1 cellular context compared by ENCODE assay signal in genomic region chr1:221839794-221840395, GRCh38.
TF ChIP-seq lines count a peak whose summit lies in the region.

No MANE protein-coding gene starts in this region.

TF ChIP-seq in GM23338, 12 proteins besides CTCF, POLR2A, EP300 and RAD21 (continued from another document):
- TF ChIP-seq, protein P1, sequence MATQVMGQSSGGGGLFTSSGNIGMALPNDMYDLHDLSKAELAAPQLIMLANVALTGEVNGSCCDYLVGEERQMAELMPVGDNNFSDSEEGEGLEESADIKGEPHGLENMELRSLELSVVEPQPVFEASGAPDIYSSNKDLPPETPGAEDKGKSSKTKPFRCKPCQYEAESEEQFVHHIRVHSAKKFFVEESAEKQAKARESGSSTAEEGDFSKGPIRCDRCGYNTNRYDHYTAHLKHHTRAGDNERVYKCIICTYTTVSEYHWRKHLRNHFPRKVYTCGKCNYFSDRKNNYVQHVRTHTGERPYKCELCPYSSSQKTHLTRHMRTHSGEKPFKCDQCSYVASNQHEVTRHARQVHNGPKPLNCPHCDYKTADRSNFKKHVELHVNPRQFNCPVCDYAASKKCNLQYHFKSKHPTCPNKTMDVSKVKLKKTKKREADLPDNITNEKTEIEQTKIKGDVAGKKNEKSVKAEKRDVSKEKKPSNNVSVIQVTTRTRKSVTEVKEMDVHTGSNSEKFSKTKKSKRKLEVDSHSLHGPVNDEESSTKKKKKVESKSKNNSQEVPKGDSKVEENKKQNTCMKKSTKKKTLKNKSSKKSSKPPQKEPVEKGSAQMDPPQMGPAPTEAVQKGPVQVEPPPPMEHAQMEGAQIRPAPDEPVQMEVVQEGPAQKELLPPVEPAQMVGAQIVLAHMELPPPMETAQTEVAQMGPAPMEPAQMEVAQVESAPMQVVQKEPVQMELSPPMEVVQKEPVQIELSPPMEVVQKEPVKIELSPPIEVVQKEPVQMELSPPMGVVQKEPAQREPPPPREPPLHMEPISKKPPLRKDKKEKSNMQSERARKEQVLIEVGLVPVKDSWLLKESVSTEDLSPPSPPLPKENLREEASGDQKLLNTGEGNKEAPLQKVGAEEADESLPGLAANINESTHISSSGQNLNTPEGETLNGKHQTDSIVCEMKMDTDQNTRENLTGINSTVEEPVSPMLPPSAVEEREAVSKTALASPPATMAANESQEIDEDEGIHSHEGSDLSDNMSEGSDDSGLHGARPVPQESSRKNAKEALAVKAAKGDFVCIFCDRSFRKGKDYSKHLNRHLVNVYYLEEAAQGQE (IDR thresholded peaks at IDR 0.05; ENCODE audit: unreplicated experiment) = no peak
- TF ChIP-seq ETS1 (IDR thresholded peaks at IDR 0.05) = no peak
